9 cellular contexts compared by ENCODE assay signal in genomic region chr6:166307082-166307980, GRCh38. TPM values are rescaled to one million over a fixed set of nuclear protein-coding genes. Genes with fewer than 3 reads are reported as not detected.
A peak's percentile ranks its signal among the peaks of the same experiment; 100 is the strongest.
DNase-seq lines count a peak whose midpoint lies in the region; ATAC-seq and TF ChIP-seq lines count a peak whose summit lies in the region.
"Had no signal": no experiment of that assay in that cellular context is flagged by ENCODE, and none has a peak within 500 bp of the region (broad histone marks: within the 10 kb centered on the region; RNA-seq: fewer than 3 reads in every experiment).

No MANE protein-coding gene starts in this region.

- H2BK12ac ChIP-seq in H9 (ENCODE audit: insufficient read length, low read depth, low read length): no peak overlapping the region

- no peak overlapping the region for H4K8ac ChIP-seq in H9 (replicated peaks; ENCODE audit: insufficient read length, low read depth, low read length)

- no peaks in the 10 kb centered on the region for H3K79me1 ChIP-seq in H9 (ENCODE audit: insufficient read depth, low read depth, low read length, poor library complexity, severe bottlenecking)

- H3K4me3 Mint-ChIP-seq in H9: peak overlapping the region; percentile 50 to 54; a peak in 3 of 5 replicates

- no peak overlapping the region for H3T11ph ChIP-seq in H9 (ENCODE audit: low read length)

- H2BK120ac ChIP-seq in H9 (ENCODE audit: low read depth, low read length, poor library complexity, severe bottlenecking): no peak overlapping the region

- no peak overlapping the region for H2BK20ac ChIP-seq in H9 (ENCODE audit: low read depth, low read length, poor library complexity, severe bottlenecking)

- no peaks in the 10 kb centered on the region for H3K36me3 ChIP-seq in SJSA1
- H3K36me3 ChIP-seq in psoas muscle (ENCODE audit: insufficient read depth in 1 of 2, low read depth in 1 of 2): no peaks in the 10 kb centered on the region

- H4K5ac ChIP-seq in H9 (ENCODE audit: insufficient read length, low read depth, low read length): no peak overlapping the region

- peak overlapping the region; percentile 75 for H3K4me2 ChIP-seq in H9 (ENCODE audit: insufficient read depth, insufficient read length, low read length)

- no peak overlapping the region for H3K18ac ChIP-seq in H9 (ENCODE audit: insufficient read length, low read depth, low read length)

- H3K4me1 ChIP-seq in H9 (ENCODE audit: insufficient read depth, low read length): no peaks in the 10 kb centered on the region; the same call in 1 of the 2 replicates
- peaks cover 12% of the 10 kb centered on the region for H3K4me1 ChIP-seq in SJSA1 (replicated peaks)
- H3K4me1 ChIP-seq in foreskin keratinocyte: no peaks in the 10 kb centered on the region
- H3K4me1 ChIP-seq in psoas muscle: no peaks in the 10 kb centered on the region

- TF ChIP-seq CTCF in H9 (conservative IDR thresholded peaks at IDR 0.05): peak; percentile 24; the same call in 1 of the 3 replicates
- TF ChIP-seq CTCF in foreskin keratinocyte (conservative IDR thresholded peaks at IDR 0.05): no peak
- no peak for TF ChIP-seq CTCF in psoas muscle (IDR thresholded peaks at IDR 0.05)

- no peaks in the 10 kb centered on the region for H4K20me1 ChIP-seq in H9 (ENCODE audit: control insufficient read depth, insufficient read depth, insufficient read length)

- no peaks in the 10 kb centered on the region; a peak in 1 of 7 replicates for H3K36me3 Mint-ChIP-seq in H9 (ENCODE audit: insufficient read depth in 1 of 3, low read depth in 3 of 3)
- H3K36me3 Mint-ChIP-seq: CD8-positive, alpha-beta memory T cell had no signal

- H2BK15ac ChIP-seq in H9 (ENCODE audit: low read depth, low read length): no peak overlapping the region

- no peak overlapping the region for H2BK5ac ChIP-seq in H9 (ENCODE audit: insufficient read length, low read length)

- peak overlapping the region; percentile 41 for H3K4me3 ChIP-seq in SJSA1
- peak overlapping the region; percentile 66 for H3K4me3 ChIP-seq in psoas muscle

- no peak overlapping the region for H3K9ac ChIP-seq in H9 (ENCODE audit: extremely low read depth, insufficient read length, low read length)

- H3K9me3 ChIP-seq in H9 (ENCODE audit: control insufficient read depth, low read depth, low read length) (no peaks in the 10 kb centered on the region), SJSA1 (replicated peaks) (no peaks in the 10 kb centered on the region), psoas muscle (no peaks in the 10 kb centered on the region)

- peaks cover 4 to 7% of the 10 kb centered on the region in 2 experiments for H3K4me1 Mint-ChIP-seq in H9

- peaks cover 0 to 3% of the 10 kb centered on the region in 2 experiments; a peak in 1 of 5 replicates for H3K9me3 Mint-ChIP-seq in H9
- H3K9me3 Mint-ChIP-seq: CD8-positive, alpha-beta memory T cell had no signal

- peak; percentile 69 for DNase-seq in NCI-H748 (lab: John Stamatoyannopoulos, UW; ENCODE audit: unreplicated experiment)
- DNase-seq in NCI-H748 treated with DMSO at 0.1 percent for 48 hours (lab: John Stamatoyannopoulos, UW): no peak
- DNase-seq in H9: peak; percentile 79
- DNase-seq in SJSA1 (ENCODE audit: low read depth in 1 of 2, low spot score in 2 of 2): peak in 1 of 2 experiments; percentile 29
- DNase-seq in foreskin keratinocyte: no peak
- DNase-seq in psoas muscle: no peak
- DNase-seq in GF-D8 (lab: John Stamatoyannopoulos, UW): no peak

- no peak overlapping the region for H3K23ac ChIP-seq in H9 (ENCODE audit: insufficient read length, low read depth, low read length)

- peak overlapping the region; percentile 88; the same call in 1 of the 2 replicates for H3K14ac ChIP-seq in H9 (ENCODE audit: insufficient read depth, low read length)

- intact Hi-C loops in psoas muscle (cut with DNase I): no loop called here

- peaks cover 17% of the 10 kb centered on the region for H3K23me2 ChIP-seq in H9 (ENCODE audit: insufficient read length, low read depth, low read length, poor library complexity, severe bottlenecking)

- no peak overlapping the region for H3K27ac Mint-ChIP-seq in H9
- H3K27ac Mint-ChIP-seq: CD8-positive, alpha-beta memory T cell had no signal

- H3K27me3 Mint-ChIP-seq in H9 (ENCODE audit: low read depth): peaks cover 78% of the 10 kb centered on the region

- no peak overlapping the region for H2AFZ ChIP-seq in H9 (ENCODE audit: low read length)

- peak; percentile 62 for ATAC-seq in foreskin keratinocyte
- ATAC-seq in psoas muscle: peak; percentile 25 to 46 (median 42)
- ATAC-seq in HG03469 (IDR thresholded peaks at IDR 0.05; ENCODE audit: unreplicated experiment): no peak

- WGBS in H9 (ENCODE audit: extremely low coverage, insufficient read length, low lambda C conversion rate): no CpG with 5 or more reads among the region's 111 CpGs
- WGBS in psoas muscle, 3 donors: 8 to 13% (median 11%) methylated on average over 56 to 111 of the region's 111 CpGs

- no peak overlapping the region for H2AK5ac ChIP-seq in H9 (ENCODE audit: insufficient read length, low read length)

- H3K27ac ChIP-seq in H9 (ENCODE audit: insufficient read length, low read depth, low read length) (no peak overlapping the region), SJSA1 (no peak overlapping the region), foreskin keratinocyte (no peak overlapping the region), psoas muscle (no peak overlapping the region)

- no peak overlapping the region for H3K4ac ChIP-seq in H9 (ENCODE audit: low read depth, low read length)

- H4K91ac ChIP-seq in H9 (ENCODE audit: insufficient read length, low read depth, low read length): no peak overlapping the region

- H3K27me3 ChIP-seq in H9 (ENCODE audit: insufficient read depth, low read length): peaks cover 29% of the 10 kb centered on the region; the same call in 1 of the 2 replicates
- H3K27me3 ChIP-seq in SJSA1 (replicated peaks): no peaks in the 10 kb centered on the region
- peaks cover 76% of the 10 kb centered on the region for H3K27me3 ChIP-seq in foreskin keratinocyte
- peaks cover 0 to 42% (median 15%) of the 10 kb centered on the region in 3 donors for H3K27me3 ChIP-seq in psoas muscle (ENCODE audit: insufficient read depth in 3 of 3, low read length in 2 of 3)

- no peak overlapping the region for H3K56ac ChIP-seq in H9 (ENCODE audit: insufficient read length, low read depth, low read length)

- no peaks in the 10 kb centered on the region for H3K79me2 ChIP-seq in H9 (ENCODE audit: insufficient read depth, low read length)

RNA-seq across cellular contexts. Expression of gene PRR18, which starts 0.9 kb away (rescaled TPM):
- total RNA-seq in H9 (2021): 0.11 TPM in 1 of 2 replicates, not detected in the other
- 0.76 and 1.0 TPM in 2 replicates for total RNA-seq in SJSA1 (2014; rRNA removed; shearing (Covaris generic))
- not detected in 2 replicates for total RNA-seq in foreskin keratinocyte
- not detected in 2 replicates for polyA plus RNA-seq in foreskin keratinocyte
- total RNA-seq in psoas muscle: not detected
- under 1 TPM in 2 of 3 donors, not detected in 1; 0.03 to 0.08 TPM for polyA plus RNA-seq in psoas muscle
- polyA plus RNA-seq: CD8-positive, alpha-beta memory T cell had no signal

RNA-seq across cellular contexts. Expression of gene SFT2D1, which starts 35.0 kb away (rescaled TPM):
- total RNA-seq in H9 (2021): 39.1 and 40.2 TPM in 2 replicates
- total RNA-seq in SJSA1 (2014; rRNA removed; shearing (Covaris generic)): 88.2 and 101 TPM in 2 replicates
- 48.2 and 48.7 TPM in 2 replicates for total RNA-seq in foreskin keratinocyte
- 64.5 and 70.3 TPM in 2 replicates for polyA plus RNA-seq in foreskin keratinocyte
- 10 to 100 TPM; 11.6 to 16.4 (median 14.2) TPM for total RNA-seq in psoas muscle
- 10 to 100 TPM; 17.6 to 54.9 (median 30.4) TPM for polyA plus RNA-seq in psoas muscle

Comparison
In these comparisons a context has a peak if more than half of its experiments do, and no peak if none do; other contexts are left out.
1. DNase-seq: peak in NCI-H748 (single experiment) and H9 (single experiment); none in NCI-H748 treated with DMSO at 0.1 percent for 48 hours (single experiment), foreskin keratinocyte (0 of 2), psoas muscle (0 of 2) and GF-D8 (single experiment).